8 cellular contexts compared by ENCODE assay signal in genomic region chr12:53213348-53213747, GRCh38. TPM values are rescaled to one million over a fixed set of nuclear protein-coding genes. Genes with fewer than 3 reads are reported as not detected.
DNase-seq lines count a peak whose midpoint lies in the region; ATAC-seq and TF ChIP-seq lines count a peak whose summit lies in the region.

No MANE protein-coding gene starts in this region.

- peak overlapping the region; percentile 94 for H2AK5ac ChIP-seq in mesendoderm (ENCODE audit: low read length)

- H3K4ac ChIP-seq in mesendoderm (ENCODE audit: low read depth, low read length), result no peak overlapping the region

- no peak overlapping the region for H3K27ac Mint-ChIP-seq in Calu3 (ENCODE audit: unreplicated experiment)

- H3K27ac ChIP-seq in mesendoderm (ENCODE audit: low read depth, low read length), result no peak overlapping the region

- peaks cover 46% of the 10 kb centered on the region for H3K4me1 ChIP-seq in mesendoderm (ENCODE audit: control insufficient read depth, low read depth, low read length)

- peaks cover 34% of the 10 kb centered on the region for H3K36me3 Mint-ChIP-seq in Calu3 (ENCODE audit: insufficient read depth, unreplicated experiment)

- H3K4me3 Mint-ChIP-seq in Calu3 (ENCODE audit: low read depth, unreplicated experiment), result no peak overlapping the region

- no peaks in the 10 kb centered on the region for H3K27me3 ChIP-seq in mesendoderm (ENCODE audit: insufficient read depth, low read length, poor library complexity)

- H3K27me3 Mint-ChIP-seq in Calu3 (ENCODE audit: unreplicated experiment), result no peaks in the 10 kb centered on the region

- CTCF ChIA-PET in Calu3 (lab: Charles Lee), result interaction anchor here (0.6 to 2.6 kb wide), 5 partner anchors 39 to 108 kb away, joined by 3 to 21 read pairs (median 7); partner anchors contain the start of genes AAAS and ESPL1

- H3K56ac ChIP-seq in mesendoderm (ENCODE audit: low read length), result peak overlapping the region; percentile 86

- peaks cover 10% of the 10 kb centered on the region for H3K79me2 ChIP-seq in mesendoderm (ENCODE audit: control insufficient read depth, insufficient read depth, low read length)

- H4K8ac ChIP-seq in mesendoderm (ENCODE audit: low read depth, low read length), result no peak overlapping the region

- peak overlapping the region; percentile 32 for H3K9ac ChIP-seq in mesendoderm (ENCODE audit: low read length)

- no peaks in the 10 kb centered on the region for H3K9me3 Mint-ChIP-seq in Calu3 (ENCODE audit: low read depth, unreplicated experiment)

- WGBS in mesendoderm (ENCODE audit: extremely low coverage, insufficient coverage, low lambda C conversion rate), result no CpG with 5 or more reads among the region's 14 CpGs

- no TSS peak for BruUV-seq in Calu3 (replicated peaks; lab: Mats Ljungman, UMichigan)

- DNase-seq in Calu3 (peak; percentile 84), NCI-H82 treated with DMSO at 0.1 percent for 48 hours (lab: John Stamatoyannopoulos, UW; ENCODE audit: unreplicated experiment) (peak; percentile 66), ecto neural progenitor cell (ENCODE audit: low spot score) (peak; percentile 96), mesendoderm (peak; percentile 89)
- peak; percentile 89 for DNase-seq in activated CD4-positive, alpha-beta T cell treated with anti-CD3 and anti-CD28 coated beads, Interleukin-2, amount 50 U/mL, for 48 hours
- peak; percentile 68 to 77 for DNase-seq in stimulated activated CD8-positive, alpha-beta memory T cell treated with anti-CD3 and anti-CD28 coated beads, Interleukin-2, amount 100 ng/mL, for 1 hour (ENCODE audit: low read depth in 2 of 2)

- no peak overlapping the region for H3K18ac ChIP-seq in mesendoderm (ENCODE audit: low read length)

- H3K36me3 ChIP-seq in mesendoderm (ENCODE audit: control insufficient read depth, insufficient read depth, low read length), result peaks cover 10% of the 10 kb centered on the region

- ATAC-seq in HG03280 (IDR thresholded peaks at IDR 0.05; ENCODE audit: unreplicated experiment) (peak; percentile 45), GM21737 (IDR thresholded peaks at IDR 0.05; ENCODE audit: unreplicated experiment) (no peak)

- H2BK15ac ChIP-seq in mesendoderm (replicated peaks; ENCODE audit: low read depth), result no peak overlapping the region

- H3K4me2 ChIP-seq in mesendoderm (ENCODE audit: low read length), result no peak overlapping the region

- peak; percentile 92 for TF ChIP-seq CTCF in Calu3 (IDR thresholded peaks at IDR 0.05; ENCODE audit: unreplicated experiment)

- H4K5ac ChIP-seq in mesendoderm (ENCODE audit: low read length), result no peak overlapping the region

- H3K79me1 ChIP-seq in mesendoderm (ENCODE audit: low read length), result peaks cover 13% of the 10 kb centered on the region

- no peak overlapping the region for H3K23ac ChIP-seq in mesendoderm (ENCODE audit: low read length)

- H2BK120ac ChIP-seq in mesendoderm (ENCODE audit: low read depth, low read length), result no peak overlapping the region

- no peak overlapping the region for H3K4me3 ChIP-seq in mesendoderm (ENCODE audit: low read length)

- intact Hi-C loops in Calu3 (cut with micrococcal nuclease; ENCODE audit: unreplicated experiment), result loop anchor here (1.0 to 5.0 kb wide), 3 partner anchors 39 to 74 kb away; partner anchors contain the start of gene ESPL1

- H3K4me1 Mint-ChIP-seq in Calu3 (ENCODE audit: low read depth, unreplicated experiment), result peaks cover 13% of the 10 kb centered on the region

- peak overlapping the region; percentile 90 for H2BK5ac ChIP-seq in mesendoderm (ENCODE audit: low read length)

RNA-seq across cellular contexts. Expression of gene ITGB7, which starts 6.3 kb away (rescaled TPM):
- total RNA-seq in Calu3 (2022), result 4.3 and 5.0 TPM in 2 replicates
- polyA plus RNA-seq in mesendoderm (2013, experiment 1 of 2), result 0.49 TPM
- polyA plus RNA-seq in mesendoderm (2013, experiment 2 of 2), result 0.88 TPM

RNA-seq across cellular contexts. Expression of gene RARG, which starts 18.7 kb away (rescaled TPM):
- total RNA-seq in Calu3 (2022), result 36.7 and 43.0 TPM in 2 replicates
- 28.5 TPM for polyA plus RNA-seq in mesendoderm (2013, experiment 1 of 2)
- 26.2 TPM for polyA plus RNA-seq in mesendoderm (2013, experiment 2 of 2)

RNA-seq across cellular contexts. Expression of gene CSAD, which starts 32.6 kb away (rescaled TPM):
- total RNA-seq in Calu3 (2022), result 12.2 and 24.0 TPM in 2 replicates
- 3.2 TPM for polyA plus RNA-seq in mesendoderm (2013, experiment 1 of 2)
- 3.5 TPM for polyA plus RNA-seq in mesendoderm (2013, experiment 2 of 2)

RNA-seq across cellular contexts. Expression of gene ZNF740, which starts 32.8 kb away (rescaled TPM):
- total RNA-seq in Calu3 (2022), result 30.3 and 32.7 TPM in 2 replicates
- polyA plus RNA-seq in mesendoderm (2013, experiment 1 of 2), result 6.8 TPM
- polyA plus RNA-seq in mesendoderm (2013, experiment 2 of 2), result 7.1 TPM

RNA-seq across cellular contexts. Expression of gene ESPL1, which starts 54.8 kb away (rescaled TPM):
- total RNA-seq in Calu3 (2022), result 24.3 and 31.1 TPM in 2 replicates
- 16.8 TPM for polyA plus RNA-seq in mesendoderm (2013, experiment 1 of 2)
- 15.4 TPM for polyA plus RNA-seq in mesendoderm (2013, experiment 2 of 2)
